In genomic region chr2:204898928-204899640, GRCh38 we compare ENCODE assay signal across 22 cellular contexts.
"Had no signal": no experiment of that assay in that cellular context is flagged by ENCODE, and none has a peak within 500 bp of the region (broad histone marks: within the 10 kb centered on the region; RNA-seq: fewer than 3 reads in every experiment).

No MANE protein-coding gene starts in this region.

- H3K27me3 Mint-ChIP-seq: activated B cell treated with CpG ODN at 0.5 μM for 24 hours; activated naive CD4-positive, alpha-beta T cell treated with anti-CD3 and anti-CD28 coated beads, Interleukin-2, amount 10 ng/mL, durations not matched to agents 7 days and 5 days; central memory CD8-positive, alpha-beta T cell; dendritic cell treated with granulocyte-macrophage colony-stimulating factor and Interleukin-4, amounts not matched to agents 40 ng/mL and 50 ng/mL, for 4 days had no signal

- H3K27me3 ChIP-seq: neural progenitor cell, right atrium auricular region, spleen, suprapubic skin, tibial artery, upper lobe of right lung had no signal

- H3K4me3 Mint-ChIP-seq: activated B cell treated with CpG ODN at 0.5 μM for 24 hours; activated naive CD4-positive, alpha-beta T cell treated with anti-CD3 and anti-CD28 coated beads, Interleukin-2, amount 10 ng/mL, durations not matched to agents 7 days and 5 days; dendritic cell treated with granulocyte-macrophage colony-stimulating factor and Interleukin-4, amounts not matched to agents 40 ng/mL and 50 ng/mL, for 4 days; endodermal cell; natural killer cell; neural progenitor cell had no signal

- H3K27ac Mint-ChIP-seq: activated B cell treated with CpG ODN at 0.5 μM for 24 hours; dendritic cell treated with granulocyte-macrophage colony-stimulating factor and Interleukin-4, amounts not matched to agents 40 ng/mL and 50 ng/mL, for 4 days; endodermal cell; natural killer cell; neural progenitor cell had no signal

- DNase-seq: activated B cell treated with CpG ODN at 0.5 μM for 24 hours; activated CD4-positive, alpha-beta T cell treated with anti-CD3 and anti-CD28 coated beads, Interleukin-2, amount 50 U/mL, for 4 hours; activated CD8-positive, alpha-beta memory T cell treated with anti-CD3 and anti-CD28 coated beads for 24 hours; activated effector memory CD4-positive, alpha-beta T cell treated with Interleukin-2 at 50 U/mL for 16 hours; activated naive CD4-positive, alpha-beta T cell treated with anti-CD3 and anti-CD28 coated beads, Interleukin-2, amount 10 ng/mL, durations not matched to agents 7 days and 5 days; endodermal cell; left ventricle myocardium inferior; mesendoderm; natural killer cell; occipital lobe; spleen; stimulated activated naive CD4-positive, alpha-beta T cell; tibial artery; upper lobe of right lung had no signal

- ATAC-seq: esophagus mucosa, natural killer cell, upper lobe of right lung had no signal

- H3K4me2 ChIP-seq: neural progenitor cell had no signal

- H3K4me3 ChIP-seq: left ventricle myocardium inferior, lung, neural progenitor cell, right atrium auricular region, spleen, suprapubic skin, tibial artery, upper lobe of right lung had no signal

- H3K9me3 ChIP-seq: suprapubic skin, tibial artery, upper lobe of right lung had no signal

- H3K4me1 ChIP-seq: parathyroid adenoma, right atrium auricular region, upper lobe of right lung had no signal

- H2AFZ ChIP-seq: neural progenitor cell, parathyroid adenoma had no signal

- H3K36me3 ChIP-seq: left ventricle myocardium inferior, neural progenitor cell, right atrium auricular region, spleen, suprapubic skin, tibial artery, upper lobe of right lung had no signal

- H3K4me1 Mint-ChIP-seq: activated B cell treated with CpG ODN at 0.5 μM for 24 hours, natural killer cell had no signal

- H3K27ac ChIP-seq: left ventricle myocardium inferior, neural progenitor cell, parathyroid adenoma, right atrium auricular region, spleen, suprapubic skin, tibial artery, upper lobe of right lung had no signal

- H3K9ac ChIP-seq: neural progenitor cell, parathyroid adenoma had no signal
